10 cellular contexts compared by ENCODE assay signal in genomic region chr11:86559311-86559945, GRCh38.
DNase-seq lines count a peak whose midpoint lies in the region; ATAC-seq and TF ChIP-seq lines count a peak whose summit lies in the region.
"Had no signal": no experiment of that assay in that cellular context is flagged by ENCODE, and none has a peak within 500 bp of the region (broad histone marks: within the 10 kb centered on the region; RNA-seq: fewer than 3 reads in every experiment).

No MANE protein-coding gene starts in this region.

- CTCF ChIA-PET in Calu3 (lab: Charles Lee), result no interaction called here

- intact Hi-C loops in Calu3 (cut with micrococcal nuclease; ENCODE audit: unreplicated experiment), result no loop called here

- ATAC-seq in left lobe of liver, result peak; percentile 53
- ATAC-seq in stimulated activated naive B cell treated with anti-CD40 and anti-IgM and Interleukin-4, amounts not matched to agents 10 μg/mL and 1 μg/mL and 100 μg/mL, for 72 hours (replicated peaks), result no peak

- DNase-seq in HFFc6 (peak; percentile 86), left lobe of liver (ENCODE audit: low spot score) (no peak), NCI-H2227 treated with DMSO at 0.1 percent for 48 hours (lab: John Stamatoyannopoulos, UW) (no peak), T-helper 9 cell (no peak), Calu3 (no peak)
- DNase-seq in stimulated activated naive B cell treated with anti-CD40 and anti-IgM and Interleukin-4, amounts not matched to agents 10 μg/mL and 1 μg/mL and 100 μg/mL, for 72 hours, result no peak
- DNase-seq: activated CD8-positive, alpha-beta memory T cell treated with anti-CD3 and anti-CD28 coated beads, Interleukin-2, amount 50 U/mL, for 48 hours; stimulated activated CD4-positive, alpha-beta T cell treated with anti-CD3 and anti-CD28 coated beads, Interleukin-15, amount 100 ng/mL, for 24 hours had no signal

- H3K4me3 Mint-ChIP-seq in HFFc6 (peak overlapping the region; percentile 72), Calu3 (ENCODE audit: low read depth, unreplicated experiment) (no peak overlapping the region)
- no peak overlapping the region for H3K4me3 Mint-ChIP-seq in stimulated activated naive B cell treated with anti-CD40 and anti-IgM and Interleukin-4, amounts not matched to agents 10 μg/mL and 1 μg/mL and 100 μg/mL, for 72 hours

- TF ChIP-seq CTCF in HFFc6 (IDR thresholded peaks at IDR 0.05) (no peak), Calu3 (IDR thresholded peaks at IDR 0.05; ENCODE audit: unreplicated experiment) (no peak)

- H3K27me3 Mint-ChIP-seq in HFFc6 (ENCODE audit: insufficient read depth) (no peaks in the 10 kb centered on the region), Calu3 (ENCODE audit: unreplicated experiment) (no peaks in the 10 kb centered on the region)
- no peaks in the 10 kb centered on the region for H3K27me3 Mint-ChIP-seq in stimulated activated naive B cell treated with anti-CD40 and anti-IgM and Interleukin-4, amounts not matched to agents 10 μg/mL and 1 μg/mL and 100 μg/mL, for 72 hours

- no peaks in the 10 kb centered on the region for H3K9me3 ChIP-seq in stomach smooth muscle (ENCODE audit: control insufficient read depth in 2 of 2, low read length in 2 of 2)

- peaks cover 5 to 7% of the 10 kb centered on the region in 2 donors for H3K36me3 ChIP-seq in stomach smooth muscle (ENCODE audit: control insufficient read depth in 2 of 2, insufficient read depth in 2 of 2, low read length in 2 of 2)

- H3K4me1 Mint-ChIP-seq in HFFc6 (ENCODE audit: low read depth) (peaks cover 37% of the 10 kb centered on the region), Calu3 (ENCODE audit: low read depth, unreplicated experiment) (peaks cover 17% of the 10 kb centered on the region)
- no peaks in the 10 kb centered on the region for H3K4me1 Mint-ChIP-seq in stimulated activated naive B cell treated with anti-CD40 and anti-IgM and Interleukin-4, amounts not matched to agents 10 μg/mL and 1 μg/mL and 100 μg/mL, for 72 hours

- H3K4me3 ChIP-seq in stomach smooth muscle (ENCODE audit: low read length in 2 of 2), result no peak overlapping the region

- H3K36me3 Mint-ChIP-seq in HFFc6 (ENCODE audit: low read depth) (peaks cover 7% of the 10 kb centered on the region), Calu3 (ENCODE audit: insufficient read depth, unreplicated experiment) (no peaks in the 10 kb centered on the region)
- no peaks in the 10 kb centered on the region for H3K36me3 Mint-ChIP-seq in stimulated activated naive B cell treated with anti-CD40 and anti-IgM and Interleukin-4, amounts not matched to agents 10 μg/mL and 1 μg/mL and 100 μg/mL, for 72 hours

- H3K4me1 ChIP-seq in stomach smooth muscle (ENCODE audit: control insufficient read depth, insufficient read depth, low read length), result no peaks in the 10 kb centered on the region

- no TSS peak for BruUV-seq in Calu3 (replicated peaks; lab: Mats Ljungman, UMichigan)

- H3K27me3 ChIP-seq in stomach smooth muscle (ENCODE audit: control insufficient read depth in 1 of 2, insufficient read depth in 2 of 2, low read length in 2 of 2), result no peaks in the 10 kb centered on the region

- H3K9ac ChIP-seq in stomach smooth muscle (ENCODE audit: low read length in 2 of 2), result no peak overlapping the region

- H3K27ac Mint-ChIP-seq in HFFc6 (peak overlapping the region; percentile 89), Calu3 (ENCODE audit: unreplicated experiment) (no peak overlapping the region)
- H3K27ac Mint-ChIP-seq in stimulated activated naive B cell treated with anti-CD40 and anti-IgM and Interleukin-4, amounts not matched to agents 10 μg/mL and 1 μg/mL and 100 μg/mL, for 72 hours, result no peak overlapping the region

- H3K27ac ChIP-seq in cingulate gyrus (ENCODE audit: low read depth, low read length) (peak overlapping the region; percentile 0), stomach smooth muscle (ENCODE audit: low read length) (peak overlapping the region; percentile 38)

- no peaks in the 10 kb centered on the region for H3K9me3 Mint-ChIP-seq in HFFc6
- H3K9me3 Mint-ChIP-seq in Calu3 (ENCODE audit: low read depth, unreplicated experiment), result no peaks in the 10 kb centered on the region
- H3K9me3 Mint-ChIP-seq in stimulated activated naive B cell treated with anti-CD40 and anti-IgM and Interleukin-4, amounts not matched to agents 10 μg/mL and 1 μg/mL and 100 μg/mL, for 72 hours, result peaks cover 7 to 11% of the 10 kb centered on the region in 2 donors
